ENCODE assay signal across 2 cellular contexts in the genomic region with DNA sequence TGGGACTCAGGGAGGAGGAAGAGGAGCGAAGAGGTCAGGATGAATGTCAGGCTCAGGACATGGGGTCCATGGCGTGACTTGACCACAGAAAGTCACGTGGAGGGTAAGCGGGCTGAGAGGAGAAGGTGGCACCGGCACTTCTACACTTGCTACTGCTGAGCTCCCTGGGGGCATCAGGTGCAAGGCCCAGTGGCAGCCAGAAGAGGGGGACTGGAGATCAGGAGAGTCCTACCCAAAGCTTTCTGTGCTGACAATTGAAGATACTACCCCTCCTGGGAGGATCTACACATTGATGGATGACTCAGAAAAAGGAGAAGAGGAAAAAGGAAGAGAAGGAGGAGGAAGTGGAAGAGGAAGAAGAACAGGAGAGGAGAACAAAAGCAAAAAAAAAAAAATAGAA.
TF ChIP-seq lines count a peak whose summit lies in the region.

No MANE protein-coding gene starts in this region.

TF ChIP-seq in HepG2, 621 proteins besides CTCF, POLR2A, EP300 and RAD21:
- TF ChIP-seq STAG1 (CRISPR knock-in tag; IDR thresholded peaks at IDR 0.05), result peak; percentile 40
- TF ChIP-seq, protein P1, sequence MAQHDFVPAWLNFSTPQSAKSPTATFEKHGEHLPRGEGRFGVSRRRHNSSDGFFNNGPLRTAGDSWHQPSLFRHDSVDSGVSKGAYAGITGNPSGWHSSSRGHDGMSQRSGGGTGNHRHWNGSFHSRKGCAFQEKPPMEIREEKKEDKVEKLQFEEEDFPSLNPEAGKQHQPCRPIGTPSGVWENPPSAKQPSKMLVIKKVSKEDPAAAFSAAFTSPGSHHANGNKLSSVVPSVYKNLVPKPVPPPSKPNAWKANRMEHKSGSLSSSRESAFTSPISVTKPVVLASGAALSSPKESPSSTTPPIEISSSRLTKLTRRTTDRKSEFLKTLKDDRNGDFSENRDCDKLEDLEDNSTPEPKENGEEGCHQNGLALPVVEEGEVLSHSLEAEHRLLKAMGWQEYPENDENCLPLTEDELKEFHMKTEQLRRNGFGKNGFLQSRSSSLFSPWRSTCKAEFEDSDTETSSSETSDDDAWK (CRISPR knock-in tag; IDR thresholded peaks at IDR 0.05), result no peak

TF ChIP-seq in GM12878, 131 proteins besides CTCF, POLR2A, EP300 and RAD21:
- no peak for TF ChIP-seq ETV6 (conservative IDR thresholded peaks at IDR 0.05 in 1 of 2, IDR thresholded peaks at IDR 0.05 in 1 of 2; ENCODE audit: borderline replicate concordance in 1 of 2, low read depth in 1 of 2)
- TF ChIP-seq JUND (IDR thresholded peaks at IDR 0.05; ENCODE audit: low read depth, low read length), result no peak
- 0 out of 4 replicates have a peak, but pooled peaks of 1 of the 2 experiments have one; percentile 18 for TF ChIP-seq BHLHE40 (IDR thresholded peaks at IDR 0.05; ENCODE audit: borderline replicate concordance in 1 of 2, low read depth in 2 of 2, low read length in 1 of 2)
- no peak for TF ChIP-seq SUZ12 (IDR thresholded peaks at IDR 0.05; ENCODE audit: unreplicated experiment)
- TF ChIP-seq, protein P2, sequence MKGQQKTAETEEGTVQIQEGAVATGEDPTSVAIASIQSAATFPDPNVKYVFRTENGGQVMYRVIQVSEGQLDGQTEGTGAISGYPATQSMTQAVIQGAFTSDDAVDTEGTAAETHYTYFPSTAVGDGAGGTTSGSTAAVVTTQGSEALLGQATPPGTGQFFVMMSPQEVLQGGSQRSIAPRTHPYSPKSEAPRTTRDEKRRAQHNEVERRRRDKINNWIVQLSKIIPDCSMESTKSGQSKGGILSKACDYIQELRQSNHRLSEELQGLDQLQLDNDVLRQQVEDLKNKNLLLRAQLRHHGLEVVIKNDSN (IDR thresholded peaks at IDR 0.05; ENCODE audit: borderline replicate concordance, extremely low read length, insufficient read depth, low read depth, low read length), result peak; percentile 37
- TF ChIP-seq SREBF2 (IDR thresholded peaks at IDR 0.05; ENCODE audit: low read length), result no peak
- no peak for TF ChIP-seq JUNB (IDR thresholded peaks at IDR 0.05)
- no peak for TF ChIP-seq MYC (IDR thresholded peaks at IDR 0.05; ENCODE audit: insufficient read depth, insufficient read length, insufficient replicate concordance, low read length, severe bottlenecking)
- TF ChIP-seq, protein P3, sequence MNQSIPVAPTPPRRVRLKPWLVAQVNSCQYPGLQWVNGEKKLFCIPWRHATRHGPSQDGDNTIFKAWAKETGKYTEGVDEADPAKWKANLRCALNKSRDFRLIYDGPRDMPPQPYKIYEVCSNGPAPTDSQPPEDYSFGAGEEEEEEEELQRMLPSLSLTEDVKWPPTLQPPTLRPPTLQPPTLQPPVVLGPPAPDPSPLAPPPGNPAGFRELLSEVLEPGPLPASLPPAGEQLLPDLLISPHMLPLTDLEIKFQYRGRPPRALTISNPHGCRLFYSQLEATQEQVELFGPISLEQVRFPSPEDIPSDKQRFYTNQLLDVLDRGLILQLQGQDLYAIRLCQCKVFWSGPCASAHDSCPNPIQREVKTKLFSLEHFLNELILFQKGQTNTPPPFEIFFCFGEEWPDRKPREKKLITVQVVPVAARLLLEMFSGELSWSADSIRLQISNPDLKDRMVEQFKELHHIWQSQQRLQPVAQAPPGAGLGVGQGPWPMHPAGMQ (IDR thresholded peaks at IDR 0.05; ENCODE audit: borderline replicate concordance), result no peak
- no peak for TF ChIP-seq LARP7 (IDR thresholded peaks at IDR 0.05)
- TF ChIP-seq RB1 (IDR thresholded peaks at IDR 0.05; ENCODE audit: borderline replicate concordance), result no peak
- no peak for TF ChIP-seq IRF4 (IDR thresholded peaks at IDR 0.05; ENCODE audit: low read depth, low read length)
